ENCODE assay signal across 1 cellular context in the genomic region with DNA sequence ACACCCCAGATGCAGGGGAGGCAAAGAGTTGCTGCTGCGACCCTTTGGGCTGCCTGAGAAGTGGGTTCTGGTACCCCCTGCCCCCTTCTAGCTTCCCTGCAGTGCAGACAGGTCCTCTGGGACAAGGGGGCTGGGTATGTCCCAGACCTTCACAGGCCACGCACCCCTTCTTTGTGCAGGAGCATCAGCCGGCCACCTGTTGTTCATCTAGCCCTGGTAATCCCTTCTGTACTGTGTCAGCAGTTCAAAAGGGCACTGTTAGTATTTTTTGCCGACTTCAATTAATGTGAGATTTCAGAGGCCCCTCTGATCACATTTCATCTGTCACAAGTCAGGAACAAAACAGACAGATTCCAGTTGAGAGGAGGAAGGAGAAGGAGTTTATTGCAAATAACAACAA.
TF ChIP-seq lines count a peak whose summit lies in the region.

No MANE protein-coding gene starts in this region.

TF ChIP-seq in HepG2, 621 proteins besides CTCF, POLR2A, EP300 and RAD21:
- TF ChIP-seq HNF4A (CRISPR knock-in tag; IDR thresholded peaks at IDR 0.05) (0 out of 2 replicates have a peak, but pooled peaks have one; percentile 7), ATF1 (CRISPR knock-in tag; IDR thresholded peaks at IDR 0.05) (no peak), KDM2A (CRISPR knock-in tag; IDR thresholded peaks at IDR 0.05; ENCODE audit: borderline replicate concordance, low read depth) (no peak)
